In the genomic region with DNA sequence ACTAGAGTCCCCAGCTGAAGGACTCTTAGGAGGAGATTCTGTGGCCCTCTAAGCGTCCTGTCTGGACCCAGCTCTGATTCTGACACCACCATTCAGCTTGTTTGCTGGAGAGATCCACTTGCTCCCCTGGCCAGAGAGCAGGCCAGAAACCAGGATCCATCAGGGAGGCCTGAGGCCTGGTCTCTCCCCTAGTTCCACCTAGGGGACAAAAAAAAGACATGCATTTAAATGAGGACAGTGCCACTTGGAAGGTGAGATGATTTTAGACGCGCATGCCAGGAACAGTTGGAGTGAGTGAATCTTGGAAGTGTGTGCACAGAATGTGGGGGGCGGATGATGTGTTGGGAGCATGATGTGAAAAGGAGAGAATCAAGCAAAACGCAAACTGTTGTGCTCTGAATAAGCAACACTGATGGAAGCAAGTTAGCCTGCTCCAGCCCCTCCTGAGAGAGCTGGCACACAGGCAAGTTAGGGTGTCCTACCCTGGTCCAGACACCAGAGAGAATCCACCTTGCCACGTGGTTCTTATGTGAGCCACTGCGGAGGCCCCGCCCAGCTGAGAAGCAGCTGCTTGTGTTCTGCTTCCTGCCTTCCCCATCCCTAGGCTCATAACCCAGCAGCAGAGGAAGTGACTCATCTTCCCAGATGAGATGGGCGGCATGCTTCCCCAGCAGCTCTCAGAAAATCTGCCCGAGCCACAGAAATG, we compare ENCODE assay signal across 9 cellular contexts. TPM values are rescaled to one million over a fixed set of nuclear protein-coding genes. Genes with fewer than 3 reads are reported as not detected.
DNase-seq lines count a peak whose midpoint lies in the region; ATAC-seq and TF ChIP-seq lines count a peak whose summit lies in the region.
"Had no signal": no experiment of that assay in that cellular context is flagged by ENCODE, and none has a peak within 500 bp of the region (broad histone marks: within the 10 kb centered on the region; RNA-seq: fewer than 3 reads in every experiment).

No MANE protein-coding gene starts in this region.

- H3K4me1 Mint-ChIP-seq in activated T-cell treated with anti-CD3 and anti-CD28 coated beads, Interleukin-2, amount 50 U/mL, for 72 hours (ENCODE audit: low read depth), result peaks cover 32% of the 10 kb centered on the region
- peaks cover 6% of the 10 kb centered on the region for H3K4me1 Mint-ChIP-seq in neural progenitor cell

- H3K9ac ChIP-seq in neural progenitor cell, result no peak overlapping the region

- peak; percentile 78 for ATAC-seq in HG03354 (IDR thresholded peaks at IDR 0.05; ENCODE audit: poor library complexity, severe bottlenecking, unreplicated experiment)
- peak; percentile 92 to 95 for ATAC-seq in activated T-cell treated with anti-CD3 and anti-CD28 coated beads, Interleukin-2, amount 50 U/mL, for 72 hours (replicated peaks in 1 of 2)

- H3K9me3 Mint-ChIP-seq in activated T-cell treated with anti-CD3 and anti-CD28 coated beads, Interleukin-2, amount 50 U/mL, for 72 hours, result no peaks in the 10 kb centered on the region
- no peaks in the 10 kb centered on the region for H3K9me3 Mint-ChIP-seq in neural progenitor cell

- no peaks in the 10 kb centered on the region for H3K4me1 ChIP-seq in neural progenitor cell

- TF ChIP-seq CTCF in fibroblast of mammary gland (conservative IDR thresholded peaks at IDR 0.05; ENCODE audit: control insufficient read depth, insufficient read depth, low read depth, low read length) (no peak), neural progenitor cell (IDR thresholded peaks at IDR 0.05) (no peak)

- H3F3A ChIP-seq in neural progenitor cell (ENCODE audit: low read depth), result no peaks in the 10 kb centered on the region

- H2AFZ ChIP-seq in neural progenitor cell (replicated peaks), result no peak overlapping the region

- DNase-seq in NCI-H1417 (lab: John Stamatoyannopoulos, UW), result peak; percentile 51 to 64 (median 58)
- no peak for DNase-seq in NCI-H1417 treated with DMSO at 0.1 percent for 48 hours (lab: John Stamatoyannopoulos, UW)
- DNase-seq in RPMI7951 (ENCODE audit: low read depth), result peak; percentile 96
- peak; percentile 73 to 78 for DNase-seq in activated T-cell treated with anti-CD3 and anti-CD28 coated beads, Interleukin-2, amount 50 U/mL, for 72 hours
- peak; percentile 93 for DNase-seq in fibroblast of mammary gland (ENCODE audit: low read depth)
- no peak for DNase-seq in neural progenitor cell (ENCODE audit: low spot score)
- peak in 28 of 49 donors; percentile 12 to 67 (median 42) for DNase-seq in substantia nigra (lab: John Stamatoyannopoulos, UW)

- H3K9me3 ChIP-seq in neural progenitor cell (ENCODE audit: low read depth), result no peaks in the 10 kb centered on the region

- no peaks in the 10 kb centered on the region for H3K36me3 Mint-ChIP-seq in activated T-cell treated with anti-CD3 and anti-CD28 coated beads, Interleukin-2, amount 50 U/mL, for 72 hours (ENCODE audit: insufficient read depth in 2 of 2)
- H3K36me3 Mint-ChIP-seq in neural progenitor cell, result no peaks in the 10 kb centered on the region

- no peak overlapping the region for H3K27ac ChIP-seq in neural progenitor cell
- no peak overlapping the region for H3K27ac ChIP-seq in substantia nigra (ENCODE audit: low read depth, low read length, poor library complexity, severe bottlenecking)

- H3K27ac Mint-ChIP-seq in activated T-cell treated with anti-CD3 and anti-CD28 coated beads, Interleukin-2, amount 50 U/mL, for 72 hours, result no peak overlapping the region
- peak overlapping the region; percentile 4 for H3K27ac Mint-ChIP-seq in neural progenitor cell

- peak overlapping the region; percentile 64 to 65 for H3K4me3 Mint-ChIP-seq in activated T-cell treated with anti-CD3 and anti-CD28 coated beads, Interleukin-2, amount 50 U/mL, for 72 hours
- no peak overlapping the region for H3K4me3 Mint-ChIP-seq in neural progenitor cell

- H3K4me3 ChIP-seq in fibroblast of mammary gland (ENCODE audit: control insufficient read depth, low read depth, low read length) (no peak overlapping the region), neural progenitor cell (no peak overlapping the region)

- no peaks in the 10 kb centered on the region for H3K79me2 ChIP-seq in neural progenitor cell (ENCODE audit: low read depth)

- no peaks in the 10 kb centered on the region for H4K20me1 ChIP-seq in neural progenitor cell (ENCODE audit: low read depth)

- no peak overlapping the region for H3K4me2 ChIP-seq in neural progenitor cell

- H3K27me3 ChIP-seq in neural progenitor cell, result no peaks in the 10 kb centered on the region

- no peaks in the 10 kb centered on the region for H3K27me3 Mint-ChIP-seq in activated T-cell treated with anti-CD3 and anti-CD28 coated beads, Interleukin-2, amount 50 U/mL, for 72 hours (ENCODE audit: low read depth)
- peaks cover 8% of the 10 kb centered on the region for H3K27me3 Mint-ChIP-seq in neural progenitor cell (ENCODE audit: insufficient read depth, low read depth)

- no peaks in the 10 kb centered on the region for H3K36me3 ChIP-seq in neural progenitor cell

RNA-seq across cellular contexts. Expression of gene SLCO2B1, which starts 8.0 kb away (rescaled TPM):
- total RNA-seq in RPMI7951 (2014; rRNA removed; shearing (Covaris generic)), result 0.39 and 0.60 TPM in 2 replicates
- total RNA-seq in activated T-cell treated with anti-CD3 and anti-CD28 coated beads, Interleukin-2, amount 50 U/mL, for 72 hours, result not detected
- total RNA-seq in neural progenitor cell (ENCODE audit: low replicate concordance), result 0.07 and 0.12 TPM in 2 replicates

RNA-seq across cellular contexts. Expression of gene OR2AT4, which starts 46.2 kb away (rescaled TPM):
- total RNA-seq in RPMI7951 (2014; rRNA removed; shearing (Covaris generic)), result not detected in 2 replicates
- total RNA-seq in activated T-cell treated with anti-CD3 and anti-CD28 coated beads, Interleukin-2, amount 50 U/mL, for 72 hours, result not detected
- total RNA-seq in neural progenitor cell (ENCODE audit: low replicate concordance), result 0.22 TPM in 1 of 2 replicates, not detected in the other
- total RNA-seq: skeletal muscle tissue had no signal

Comparison
In these comparisons a context has a peak if more than half of its experiments do, and no peak if none do; other contexts are left out.
1. DNase-seq: peak in NCI-H1417 (3 of 3), RPMI7951 (single experiment), activated T-cell treated with anti-CD3 and anti-CD28 coated beads, Interleukin-2, amount 50 U/mL, for 72 hours (2 of 2), fibroblast of mammary gland (single experiment) and substantia nigra (28 of 49); none in NCI-H1417 treated with DMSO at 0.1 percent for 48 hours (single experiment) and neural progenitor cell (single experiment).